1 cellular context compared by ENCODE assay signal in genomic region chr6:36929607-36930006, GRCh38.
TF ChIP-seq lines count a peak whose summit lies in the region.

No MANE protein-coding gene starts in this region.

TF ChIP-seq in IMR-90, 13 proteins besides CTCF, POLR2A, EP300 and RAD21 (continued from another document):
- TF ChIP-seq CEBPB (IDR thresholded peaks at IDR 0.05; ENCODE audit: low read depth, low read length) = peak; percentile 64; the same call in 1 of the 2 replicates
- no peak for TF ChIP-seq CHD1 (IDR thresholded peaks at IDR 0.05; ENCODE audit: low read depth, low read length)
- TF ChIP-seq MXI1 (IDR thresholded peaks at IDR 0.05; ENCODE audit: borderline replicate concordance, low read depth, low read length) = no peak
- TF ChIP-seq ELK1 (IDR thresholded peaks at IDR 0.05; ENCODE audit: borderline replicate concordance, low read depth, low read length) = no peak
